Comparison of ENCODE assay signal across 8 cellular contexts in the genomic region with DNA sequence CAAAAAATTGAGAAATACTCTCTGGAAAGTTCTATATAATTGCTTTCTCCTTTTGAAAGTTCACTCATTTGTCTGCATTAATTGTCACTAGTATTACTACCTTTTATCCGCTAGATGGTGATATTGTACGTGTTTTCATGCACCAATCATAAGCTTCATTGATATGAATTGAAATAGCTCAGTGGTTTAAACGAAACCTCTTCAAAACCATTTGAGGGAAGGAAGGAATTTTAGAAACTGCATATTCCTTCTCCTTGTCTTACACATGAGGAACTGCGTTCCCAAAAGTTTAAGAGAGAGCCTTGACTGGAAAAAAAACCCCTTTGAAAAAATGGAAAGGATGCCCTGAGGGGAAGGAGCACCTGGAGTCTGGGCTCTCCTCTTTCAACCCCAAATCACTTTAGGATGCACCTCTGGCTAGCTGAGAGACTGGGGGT.
DNase-seq lines count a peak whose midpoint lies in the region; ATAC-seq and TF ChIP-seq lines count a peak whose summit lies in the region.

No MANE protein-coding gene starts in this region.

- no peak overlapping the region for H3K27ac Mint-ChIP-seq in activated T-cell treated with anti-CD3 and anti-CD28 coated beads, Interleukin-2, amount 50 U/mL, for 72 hours
- H3K27ac Mint-ChIP-seq in WTC11: no peak overlapping the region
- H3K27ac Mint-ChIP-seq in stimulated activated naive B cell treated with anti-CD40 and anti-IgM and Interleukin-4, amounts not matched to agents 10 μg/mL and 1 μg/mL and 100 μg/mL, for 72 hours: no peak overlapping the region

- H3K36me3 Mint-ChIP-seq in activated T-cell treated with anti-CD3 and anti-CD28 coated beads, Interleukin-2, amount 50 U/mL, for 72 hours (ENCODE audit: insufficient read depth in 2 of 2): no peaks in the 10 kb centered on the region
- H3K36me3 Mint-ChIP-seq in WTC11: peaks cover 21% of the 10 kb centered on the region
- no peaks in the 10 kb centered on the region for H3K36me3 Mint-ChIP-seq in stimulated activated naive B cell treated with anti-CD40 and anti-IgM and Interleukin-4, amounts not matched to agents 10 μg/mL and 1 μg/mL and 100 μg/mL, for 72 hours

- intact Hi-C loops in left cardiac atrium (cut with DNase I): loop anchor here in 1 of 2 donors (5.0 kb wide), 2 partner anchors 840 to 1455 kb away; no protein-coding TSS in a partner anchor

- DNase-seq in activated T-cell treated with anti-CD3 and anti-CD28 coated beads, Interleukin-2, amount 50 U/mL, for 72 hours: no peak
- DNase-seq in activated T-cell treated with anti-CD3 and anti-CD28 coated beads for 4 hours (no peak), H4 (ENCODE audit: low spot score) (peak; percentile 60), LoVo (ENCODE audit: low spot score) (peak; percentile 65), WTC11 (ENCODE audit: low spot score) (no peak), left cardiac atrium (no peak)
- no peak for DNase-seq in stimulated activated naive B cell treated with anti-CD40 and anti-IgM and Interleukin-4, amounts not matched to agents 10 μg/mL and 1 μg/mL and 100 μg/mL, for 72 hours
- no peak for DNase-seq in NK-92 treated with Interleukin-12 subunit alpha and Interleukin-12 subunit beta, amount 100 ng/mL, for 24 hours (lab: John Stamatoyannopoulos, UW)

- POLR2A ChIA-PET in WTC11 (lab: Charles Lee): no interaction called here

- ATAC-seq in activated T-cell treated with anti-CD3 and anti-CD28 coated beads, Interleukin-2, amount 50 U/mL, for 72 hours (replicated peaks in 1 of 2): peak; percentile 52 to 53
- ATAC-seq in WTC11: peak; percentile 73
- peak; percentile 28 to 58 for ATAC-seq in left cardiac atrium
- peak; percentile 53 to 59 for ATAC-seq in stimulated activated naive B cell treated with anti-CD40 and anti-IgM and Interleukin-4, amounts not matched to agents 10 μg/mL and 1 μg/mL and 100 μg/mL, for 72 hours (replicated peaks)

- no peaks in the 10 kb centered on the region for H3K4me1 Mint-ChIP-seq in activated T-cell treated with anti-CD3 and anti-CD28 coated beads, Interleukin-2, amount 50 U/mL, for 72 hours (ENCODE audit: low read depth)
- H3K4me1 Mint-ChIP-seq in WTC11: peaks cover 23% of the 10 kb centered on the region
- no peaks in the 10 kb centered on the region for H3K4me1 Mint-ChIP-seq in stimulated activated naive B cell treated with anti-CD40 and anti-IgM and Interleukin-4, amounts not matched to agents 10 μg/mL and 1 μg/mL and 100 μg/mL, for 72 hours

- CTCF ChIA-PET in WTC11 (lab: Charles Lee): interaction anchor here (0.6 to 2.2 kb wide), 53 partner anchors 9 to 1457 kb away, joined by 3 to 97 read pairs (median 4); no protein-coding TSS in a partner anchor

- H3K4me3 Mint-ChIP-seq in activated T-cell treated with anti-CD3 and anti-CD28 coated beads, Interleukin-2, amount 50 U/mL, for 72 hours: no peak overlapping the region
- no peak overlapping the region for H3K4me3 Mint-ChIP-seq in WTC11
- no peak overlapping the region for H3K4me3 Mint-ChIP-seq in stimulated activated naive B cell treated with anti-CD40 and anti-IgM and Interleukin-4, amounts not matched to agents 10 μg/mL and 1 μg/mL and 100 μg/mL, for 72 hours

- H3K9me3 Mint-ChIP-seq in activated T-cell treated with anti-CD3 and anti-CD28 coated beads, Interleukin-2, amount 50 U/mL, for 72 hours: no peaks in the 10 kb centered on the region
- H3K9me3 Mint-ChIP-seq in WTC11: peaks cover 28% of the 10 kb centered on the region
- no peaks in the 10 kb centered on the region for H3K9me3 Mint-ChIP-seq in stimulated activated naive B cell treated with anti-CD40 and anti-IgM and Interleukin-4, amounts not matched to agents 10 μg/mL and 1 μg/mL and 100 μg/mL, for 72 hours

- peaks cover 15% of the 10 kb centered on the region for H3K27me3 Mint-ChIP-seq in activated T-cell treated with anti-CD3 and anti-CD28 coated beads, Interleukin-2, amount 50 U/mL, for 72 hours (ENCODE audit: low read depth)
- no peaks in the 10 kb centered on the region; the same call in 1 of the 2 replicates for H3K27me3 Mint-ChIP-seq in WTC11 (ENCODE audit: low read depth)
- H3K27me3 Mint-ChIP-seq in stimulated activated naive B cell treated with anti-CD40 and anti-IgM and Interleukin-4, amounts not matched to agents 10 μg/mL and 1 μg/mL and 100 μg/mL, for 72 hours: peaks cover 28 to 43% of the 10 kb centered on the region in 2 donors

- peak; percentile 53 for TF ChIP-seq CTCF in WTC11 (IDR thresholded peaks at IDR 0.05)

TF ChIP-seq in WTC11, 78 proteins besides CTCF, POLR2A, EP300 and RAD21:
- TF ChIP-seq ZNF416 (CRISPR knock-in tag; IDR thresholded peaks at IDR 0.05) (no peak), NR1H2 (CRISPR knock-in tag; IDR thresholded peaks at IDR 0.05) (no peak), ZNF219 (CRISPR knock-in tag; IDR thresholded peaks at IDR 0.05; ENCODE audit: borderline replicate concordance) (no peak), KAT7 (CRISPR knock-in tag; IDR thresholded peaks at IDR 0.05; ENCODE audit: borderline replicate concordance) (no peak)
- TF ChIP-seq, protein P1, sequence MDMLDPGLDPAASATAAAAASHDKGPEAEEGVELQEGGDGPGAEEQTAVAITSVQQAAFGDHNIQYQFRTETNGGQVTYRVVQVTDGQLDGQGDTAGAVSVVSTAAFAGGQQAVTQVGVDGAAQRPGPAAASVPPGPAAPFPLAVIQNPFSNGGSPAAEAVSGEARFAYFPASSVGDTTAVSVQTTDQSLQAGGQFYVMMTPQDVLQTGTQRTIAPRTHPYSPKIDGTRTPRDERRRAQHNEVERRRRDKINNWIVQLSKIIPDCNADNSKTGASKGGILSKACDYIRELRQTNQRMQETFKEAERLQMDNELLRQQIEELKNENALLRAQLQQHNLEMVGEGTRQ (CRISPR knock-in tag; IDR thresholded peaks at IDR 0.05): no peak
- TF ChIP-seq, protein P2, sequence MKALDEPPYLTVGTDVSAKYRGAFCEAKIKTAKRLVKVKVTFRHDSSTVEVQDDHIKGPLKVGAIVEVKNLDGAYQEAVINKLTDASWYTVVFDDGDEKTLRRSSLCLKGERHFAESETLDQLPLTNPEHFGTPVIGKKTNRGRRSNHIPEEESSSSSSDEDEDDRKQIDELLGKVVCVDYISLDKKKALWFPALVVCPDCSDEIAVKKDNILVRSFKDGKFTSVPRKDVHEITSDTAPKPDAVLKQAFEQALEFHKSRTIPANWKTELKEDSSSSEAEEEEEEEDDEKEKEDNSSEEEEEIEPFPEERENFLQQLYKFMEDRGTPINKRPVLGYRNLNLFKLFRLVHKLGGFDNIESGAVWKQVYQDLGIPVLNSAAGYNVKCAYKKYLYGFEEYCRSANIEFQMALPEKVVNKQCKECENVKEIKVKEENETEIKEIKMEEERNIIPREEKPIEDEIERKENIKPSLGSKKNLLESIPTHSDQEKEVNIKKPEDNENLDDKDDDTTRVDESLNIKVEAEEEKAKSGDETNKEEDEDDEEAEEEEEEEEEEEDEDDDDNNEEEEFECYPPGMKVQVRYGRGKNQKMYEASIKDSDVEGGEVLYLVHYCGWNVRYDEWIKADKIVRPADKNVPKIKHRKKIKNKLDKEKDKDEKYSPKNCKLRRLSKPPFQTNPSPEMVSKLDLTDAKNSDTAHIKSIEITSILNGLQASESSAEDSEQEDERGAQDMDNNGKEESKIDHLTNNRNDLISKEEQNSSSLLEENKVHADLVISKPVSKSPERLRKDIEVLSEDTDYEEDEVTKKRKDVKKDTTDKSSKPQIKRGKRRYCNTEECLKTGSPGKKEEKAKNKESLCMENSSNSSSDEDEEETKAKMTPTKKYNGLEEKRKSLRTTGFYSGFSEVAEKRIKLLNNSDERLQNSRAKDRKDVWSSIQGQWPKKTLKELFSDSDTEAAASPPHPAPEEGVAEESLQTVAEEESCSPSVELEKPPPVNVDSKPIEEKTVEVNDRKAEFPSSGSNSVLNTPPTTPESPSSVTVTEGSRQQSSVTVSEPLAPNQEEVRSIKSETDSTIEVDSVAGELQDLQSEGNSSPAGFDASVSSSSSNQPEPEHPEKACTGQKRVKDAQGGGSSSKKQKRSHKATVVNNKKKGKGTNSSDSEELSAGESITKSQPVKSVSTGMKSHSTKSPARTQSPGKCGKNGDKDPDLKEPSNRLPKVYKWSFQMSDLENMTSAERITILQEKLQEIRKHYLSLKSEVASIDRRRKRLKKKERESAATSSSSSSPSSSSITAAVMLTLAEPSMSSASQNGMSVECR (CRISPR knock-in tag; IDR thresholded peaks at IDR 0.05; ENCODE audit: borderline replicate concordance): no peak
TF ChIP-seq in WTC11: peak in this region for 0.

Comparison
In these comparisons a context has a peak if more than half of its experiments do, and no peak if none do; other contexts are left out.
1. DNase-seq: peak in H4 (single experiment) and LoVo (single experiment); none in activated T-cell treated with anti-CD3 and anti-CD28 coated beads, Interleukin-2, amount 50 U/mL, for 72 hours (0 of 2), activated T-cell treated with anti-CD3 and anti-CD28 coated beads for 4 hours (single experiment), WTC11 (single experiment), left cardiac atrium (single experiment), stimulated activated naive B cell treated with anti-CD40 and anti-IgM and Interleukin-4, amounts not matched to agents 10 μg/mL and 1 μg/mL and 100 μg/mL, for 72 hours (single experiment) and NK-92 treated with Interleukin-12 subunit alpha and Interleukin-12 subunit beta, amount 100 ng/mL, for 24 hours (single experiment).
2. Peak in every context shown above with its lines, with median percentiles within 50 percentile points of each other: ATAC-seq.